Comparison of ENCODE assay signal across 25 cellular contexts in the genomic region with DNA sequence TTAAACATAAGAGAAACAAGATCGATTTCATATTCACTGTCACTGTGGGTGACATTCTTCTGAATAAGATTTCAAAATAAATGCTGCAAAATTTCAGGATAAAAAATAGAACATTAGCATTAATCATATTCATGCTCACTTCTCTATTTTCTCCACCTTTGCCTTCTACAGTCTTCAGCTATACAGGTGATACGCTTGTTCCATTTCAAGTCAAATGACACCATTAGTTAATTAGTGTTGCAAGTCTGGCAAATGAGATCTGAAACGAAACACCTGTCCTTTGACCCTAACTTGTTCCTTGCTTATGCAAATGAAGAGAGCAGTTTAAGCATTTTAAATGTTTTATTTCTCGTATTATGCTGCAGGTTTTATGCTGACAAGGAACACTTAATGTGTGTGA.
DNase-seq lines count a peak whose midpoint lies in the region; ATAC-seq, FAIRE-seq and TF ChIP-seq lines count a peak whose summit lies in the region.
"Had no signal": no experiment of that assay in that cellular context is flagged by ENCODE, and none has a peak within 500 bp of the region (broad histone marks: within the 10 kb centered on the region; RNA-seq: fewer than 3 reads in every experiment).

No MANE protein-coding gene starts in this region.

- peaks cover 4% of the 10 kb centered on the region; the same call in 2 of the 3 replicates for H3K9me3 ChIP-seq in GM12878 (replicated peaks; ENCODE audit: control insufficient read depth, insufficient read depth, low read length)
- H3K9me3 ChIP-seq: Caco-2, SJCRH30 had no signal

- no TSS peak for BruUV-seq in GM12878 (replicated peaks; lab: Mats Ljungman, UMichigan)

- CTCF ChIA-PET in GM12878 (lab: Yijun Ruan, JAX): interaction anchor here (1.3 kb wide), 1 partner anchor 36 kb away, joined by 3 read pairs; no protein-coding TSS in a partner anchor

- SMC1A ChIA-PET in GM12878 (lab: Charles Lee; ENCODE audit: uncharacterized antibody, unreplicated experiment): interaction anchor here (1.3 kb wide), 1 partner anchor 16 kb away, joined by 4 read pairs; no protein-coding TSS in a partner anchor

- peak in 1 of 2 experiments; percentile 39; a peak in 1 of 4 replicates for TF ChIP-seq EP300 in GM12878 (IDR thresholded peaks at IDR 0.05; ENCODE audit: borderline replicate concordance in 1 of 2, control insufficient read depth in 1 of 2, low read depth in 2 of 2, low read length in 2 of 2)

- in situ Hi-C loops in GM12878 (cut with MboI): no loop called here

- H3K27me3 ChIP-seq in GM12878 (replicated peaks in 1 of 2; ENCODE audit: control insufficient read depth in 2 of 2, insufficient read depth in 2 of 2, low read length in 1 of 2): no peaks in the 10 kb centered on the region
- H3K27me3 ChIP-seq: SJCRH30 had no signal

- no peak for DNase-seq in GM12891 (ENCODE audit: insufficient read length, low spot score)
- no peak for DNase-seq in GM12878 (ENCODE audit: low read depth, low spot score)
- no peak for DNase-seq in NCI-H2171 treated with DMSO at 0.1 percent for 48 hours (lab: John Stamatoyannopoulos, UW)
- no peak for DNase-seq in DMS 273 (lab: John Stamatoyannopoulos, UW; ENCODE audit: unreplicated experiment)
- no peak for DNase-seq in DMS53 treated with DMSO at 0.1 percent for 48 hours (lab: John Stamatoyannopoulos, UW; ENCODE audit: unreplicated experiment)
- DNase-seq: Caco-2; CD8-positive, alpha-beta T cell; DMS 273 treated with DMSO at 0.1 percent for 48 hours; DMS79 treated with DMSO at 0.1 percent for 48 hours; HCEC 1CT; NCI-H1048; NCI-H1417 treated with DMSO at 0.1 percent for 48 hours; NCI-H187 treated with DMSO at 0.1 percent for 48 hours; NCI-H524 treated with DMSO at 0.1 percent for 48 hours; NCI-H774; NK-92 treated with Interleukin-12 subunit alpha and Interleukin-12 subunit beta, amount 100 ng/mL, for 24 hours; PC-3; SJCRH30; T-helper 2 cell had no signal

- H2AFZ ChIP-seq in GM12878 (ENCODE audit: control insufficient read depth, low read depth, low read length): no peak overlapping the region

- H3K27ac ChIP-seq in GM12878 (ENCODE audit: control insufficient read depth, insufficient read depth): no peak overlapping the region
- H3K27ac ChIP-seq: 22Rv1, C4-2B, HL-60, SJCRH30 had no signal

- no peak overlapping the region for H3K4me2 ChIP-seq in GM12878 (ENCODE audit: control insufficient read depth, insufficient read depth)

- peak; percentile 68 for FAIRE-seq in GM12891 (lab: Jason Lieb, UNC)
- peak; percentile 74 for FAIRE-seq in GM12878 (lab: Jason Lieb, UNC)
- FAIRE-seq: H1 had no signal

- no peak for TF ChIP-seq CTCF in GM12878 (IDR thresholded peaks at IDR 0.05 in 2 of 3, conservative IDR thresholded peaks at IDR 0.05 in 1 of 3; ENCODE audit: control insufficient read depth in 2 of 3, extremely low read depth in 1 of 3, insufficient read depth in 1 of 3, low read depth in 3 of 3, low read length in 3 of 3)

- POLR2A ChIA-PET in GM12878 (lab: Charles Lee): no interaction called here

- ATAC-seq in GM18909 (IDR thresholded peaks at IDR 0.05; ENCODE audit: poor library complexity, unreplicated experiment) (peak; percentile 56), HG02885 (IDR thresholded peaks at IDR 0.05; ENCODE audit: poor library complexity, unreplicated experiment) (peak; percentile 48), GM12878 (peak; percentile 69)
- ATAC-seq: CD8-positive, alpha-beta T cell; PC-3 had no signal

- no peak overlapping the region for H3K9ac ChIP-seq in GM12878 (ENCODE audit: control insufficient read depth, insufficient read depth, low read length)

- RAD21 ChIA-PET in GM12878 (lab: Charles Lee; ENCODE audit: unreplicated experiment): interaction anchor here (1.0 kb wide), 1 partner anchor 21 kb away, joined by 3 read pairs; no protein-coding TSS in a partner anchor

- no peaks in the 10 kb centered on the region; a peak in 1 of 4 replicates for H3K36me3 ChIP-seq in GM12878 (ENCODE audit: control insufficient read depth in 2 of 2, insufficient read depth in 2 of 2, low read length in 1 of 2)
- H3K36me3 ChIP-seq: SJCRH30 had no signal

- no peak for TF ChIP-seq RAD21 in GM12878 (IDR thresholded peaks at IDR 0.05; ENCODE audit: insufficient read depth, low read depth, low read length)

- H4K20me1 ChIP-seq in GM12878 (ENCODE audit: control insufficient read depth, insufficient read depth): no peaks in the 10 kb centered on the region

- H3K4me3 ChIP-seq in GM12878: no peak overlapping the region
- H3K4me3 ChIP-seq: SJCRH30 had no signal

- intact Hi-C loops in GM12878 (cut with micrococcal nuclease; ENCODE audit: unreplicated experiment): no loop called here

- TF ChIP-seq POLR2A in GM12891 (IDR thresholded peaks at IDR 0.05; ENCODE audit: low read depth, low read length): no peak
- TF ChIP-seq POLR2A in GM12878 (IDR thresholded peaks at IDR 0.05; ENCODE audit: low read depth, low read length): no peak

- H3K79me2 ChIP-seq in GM12878 (ENCODE audit: control insufficient read depth, insufficient read depth, low read length): no peaks in the 10 kb centered on the region

- H3K4me1 ChIP-seq in GM12878 (ENCODE audit: control insufficient read depth, insufficient read depth, low read length): no peaks in the 10 kb centered on the region
- H3K4me1 ChIP-seq: SJCRH30 had no signal

- 77% methylated on average over 4 of the region's 4 CpGs for WGBS in GM12878 (ENCODE audit: insufficient coverage, insufficient replicate concordance, low lambda C conversion rate, missing lambda C conversion rate)

TF ChIP-seq in GM12891, 5 proteins besides CTCF, POLR2A, EP300 and RAD21:
- TF ChIP-seq POLR2AphosphoS5 (IDR thresholded peaks at IDR 0.05; ENCODE audit: low read depth, low read length) (no peak), PAX5 (IDR thresholded peaks at IDR 0.05; ENCODE audit: insufficient read depth, low read length, severe bottlenecking) (no peak), POU2F2 (IDR thresholded peaks at IDR 0.05; ENCODE audit: low read depth, low read length) (no peak), TAF1 (IDR thresholded peaks at IDR 0.05; ENCODE audit: low read depth, low read length) (no peak), SPI1 (IDR thresholded peaks at IDR 0.05; ENCODE audit: low read depth, low read length) (no peak)

TF ChIP-seq in GM12878, 131 proteins besides CTCF, POLR2A, EP300 and RAD21:
- TF ChIP-seq FOXM1 (IDR thresholded peaks at IDR 0.05; ENCODE audit: low read depth, low read length) (no peak), ZNF384 (IDR thresholded peaks at IDR 0.05; ENCODE audit: borderline replicate concordance, low read depth, low read length) (no peak), MYC (IDR thresholded peaks at IDR 0.05; ENCODE audit: insufficient read depth, insufficient read length, insufficient replicate concordance, low read length, severe bottlenecking) (no peak), POLR2AphosphoS5 (IDR thresholded peaks at IDR 0.05; ENCODE audit: low read length) (no peak), MTA2 (IDR thresholded peaks at IDR 0.05; ENCODE audit: low read depth) (peak; percentile 54; the same call in 1 of the 2 replicates), PAX8 (IDR thresholded peaks at IDR 0.05) (no peak), NR2C2 (IDR thresholded peaks at IDR 0.05; ENCODE audit: borderline replicate concordance, control insufficient read depth, insufficient read length, low read depth) (no peak), NR2C1 (IDR thresholded peaks at IDR 0.05) (peak; percentile 28; the same call in 1 of the 2 replicates), IRF4 (IDR thresholded peaks at IDR 0.05; ENCODE audit: low read depth, low read length) (no peak), SMARCA5 (IDR thresholded peaks at IDR 0.05) (no peak), HDAC2 (IDR thresholded peaks at IDR 0.05) (no peak), ATF7 (IDR thresholded peaks at IDR 0.05; ENCODE audit: low read depth) (no peak), SPI1 (IDR thresholded peaks at IDR 0.05; ENCODE audit: borderline replicate concordance, insufficient read depth, low read depth, low read length) (peak; percentile 37; the same call in 1 of the 2 replicates)
- TF ChIP-seq, protein P1, sequence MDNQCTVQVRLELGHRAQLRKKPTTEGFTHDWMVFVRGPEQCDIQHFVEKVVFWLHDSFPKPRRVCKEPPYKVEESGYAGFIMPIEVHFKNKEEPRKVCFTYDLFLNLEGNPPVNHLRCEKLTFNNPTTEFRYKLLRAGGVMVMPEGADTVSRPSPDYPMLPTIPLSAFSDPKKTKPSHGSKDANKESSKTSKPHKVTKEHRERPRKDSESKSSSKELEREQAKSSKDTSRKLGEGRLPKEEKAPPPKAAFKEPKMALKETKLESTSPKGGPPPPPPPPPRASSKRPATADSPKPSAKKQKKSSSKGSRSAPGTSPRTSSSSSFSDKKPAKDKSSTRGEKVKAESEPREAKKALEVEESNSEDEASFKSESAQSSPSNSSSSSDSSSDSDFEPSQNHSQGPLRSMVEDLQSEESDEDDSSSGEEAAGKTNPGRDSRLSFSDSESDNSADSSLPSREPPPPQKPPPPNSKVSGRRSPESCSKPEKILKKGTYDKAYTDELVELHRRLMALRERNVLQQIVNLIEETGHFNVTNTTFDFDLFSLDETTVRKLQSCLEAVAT (IDR thresholded peaks at IDR 0.05): no peak
- TF ChIP-seq, protein P2, sequence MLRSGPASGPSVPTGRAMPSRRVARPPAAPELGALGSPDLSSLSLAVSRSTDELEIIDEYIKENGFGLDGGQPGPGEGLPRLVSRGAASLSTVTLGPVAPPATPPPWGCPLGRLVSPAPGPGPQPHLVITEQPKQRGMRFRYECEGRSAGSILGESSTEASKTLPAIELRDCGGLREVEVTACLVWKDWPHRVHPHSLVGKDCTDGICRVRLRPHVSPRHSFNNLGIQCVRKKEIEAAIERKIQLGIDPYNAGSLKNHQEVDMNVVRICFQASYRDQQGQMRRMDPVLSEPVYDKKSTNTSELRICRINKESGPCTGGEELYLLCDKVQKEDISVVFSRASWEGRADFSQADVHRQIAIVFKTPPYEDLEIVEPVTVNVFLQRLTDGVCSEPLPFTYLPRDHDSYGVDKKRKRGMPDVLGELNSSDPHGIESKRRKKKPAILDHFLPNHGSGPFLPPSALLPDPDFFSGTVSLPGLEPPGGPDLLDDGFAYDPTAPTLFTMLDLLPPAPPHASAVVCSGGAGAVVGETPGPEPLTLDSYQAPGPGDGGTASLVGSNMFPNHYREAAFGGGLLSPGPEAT (IDR thresholded peaks at IDR 0.05; ENCODE audit: low read depth): no peak
- TF ChIP-seq, protein P3, sequence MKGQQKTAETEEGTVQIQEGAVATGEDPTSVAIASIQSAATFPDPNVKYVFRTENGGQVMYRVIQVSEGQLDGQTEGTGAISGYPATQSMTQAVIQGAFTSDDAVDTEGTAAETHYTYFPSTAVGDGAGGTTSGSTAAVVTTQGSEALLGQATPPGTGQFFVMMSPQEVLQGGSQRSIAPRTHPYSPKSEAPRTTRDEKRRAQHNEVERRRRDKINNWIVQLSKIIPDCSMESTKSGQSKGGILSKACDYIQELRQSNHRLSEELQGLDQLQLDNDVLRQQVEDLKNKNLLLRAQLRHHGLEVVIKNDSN (IDR thresholded peaks at IDR 0.05; ENCODE audit: borderline replicate concordance, extremely low read length, insufficient read depth, low read depth, low read length): no peak
TF ChIP-seq in GM12878: peak in this region for 3.
